20 cellular contexts compared by ENCODE assay signal in genomic region chr1:182246783-182247182, GRCh38.
"Had no signal": no experiment of that assay in that cellular context is flagged by ENCODE, and none has a peak within 500 bp of the region (broad histone marks: within the 10 kb centered on the region; RNA-seq: fewer than 3 reads in every experiment).

No MANE protein-coding gene starts in this region.

- H3K4me3 ChIP-seq: cardiac muscle cell, hepatocyte, left ventricle myocardium inferior, right atrium auricular region, tibial artery had no signal

- H3K4me1 ChIP-seq: left ventricle myocardium inferior, right atrium auricular region, tibial artery had no signal

- H3K27ac ChIP-seq: cardiac muscle cell, left ventricle myocardium inferior, right atrium auricular region, tibial artery had no signal

- DNase-seq: activated CD4-positive, alpha-beta T cell treated with anti-CD3 and anti-CD28 coated beads for 1 hour; activated CD4-positive, alpha-beta T cell treated with anti-CD3 and anti-CD28 coated beads, Interleukin-2, amount 50 U/mL, for 4 hours; activated CD8-positive, alpha-beta memory T cell treated with anti-CD3 and anti-CD28 coated beads for 24 hours; activated CD8-positive, alpha-beta memory T cell treated with anti-CD3 and anti-CD28 coated beads, Interleukin-2, amount 50 U/mL, for 4 hours; activated naive CD4-positive, alpha-beta T cell treated with Interleukin-2 at 50 U/mL for 16 hours; activated naive CD8-positive, alpha-beta T cell treated with anti-CD3 and anti-CD28 coated beads, Interleukin-2, amount 10 ng/mL, durations not matched to agents 7 days and 5 days; activated T-cell treated with anti-CD3 and anti-CD28 coated beads, Interleukin-2, amount 50 U/mL, for 4 hours; amniotic stem cell; foreskin fibroblast; kidney glomerular epithelial cell; left ventricle myocardium inferior; stimulated activated CD4-positive, alpha-beta T cell treated with anti-CD3 and anti-CD28 coated beads, Interleukin-4, amount 100 ng/mL, for 24 hours; stimulated activated naive CD8-positive, alpha-beta T cell treated with anti-CD3 and anti-CD28 coated beads, Interleukin-15, Interleukin-2, amounts not matched to agents 100 U/mL and 50 U/mL, for 24 hours; substantia nigra; T-cell; tibial artery had no signal

- ATAC-seq: activated T-cell treated with anti-CD3 and anti-CD28 coated beads, Interleukin-2, amount 50 U/mL, for 4 hours; natural killer cell treated with Interleukin-12 subunit alpha and Interleukin-12 subunit beta and Interleukin-15 and Interleukin-18, amount 100 ng/mL, for 72 hours; stimulated activated naive CD8-positive, alpha-beta T cell treated with anti-CD3 and anti-CD28 coated beads, Interleukin-15, Interleukin-2, amounts not matched to agents 100 U/mL and 50 U/mL, for 24 hours; T-cell had no signal

- H3K36me3 ChIP-seq: cardiac muscle cell, left ventricle myocardium inferior, right atrium auricular region, tibial artery had no signal

- H3K9me3 ChIP-seq: left ventricle myocardium inferior, right atrium auricular region, tibial artery had no signal

- H3K27me3 ChIP-seq: hepatocyte, right atrium auricular region had no signal
